8 cellular contexts compared by ENCODE assay signal in genomic region chr15:60392601-60392985, GRCh38. TPM values are rescaled to one million over a fixed set of nuclear protein-coding genes. Genes with fewer than 3 reads are reported as not detected.
DNase-seq lines count a peak whose midpoint lies in the region; ATAC-seq and TF ChIP-seq lines count a peak whose summit lies in the region.

No MANE protein-coding gene starts in this region.

- no peak for TF ChIP-seq EP300 in esophagus muscularis mucosa (IDR thresholded peaks at IDR 0.05)

- ATAC-seq in gastrocnemius medialis (no peak), HG03571 (IDR thresholded peaks at IDR 0.05; ENCODE audit: unreplicated experiment) (no peak), GM19395 (IDR thresholded peaks at IDR 0.05; ENCODE audit: unreplicated experiment) (no peak)

- H3K27me3 ChIP-seq in esophagus muscularis mucosa: no peaks in the 10 kb centered on the region
- no peaks in the 10 kb centered on the region for H3K27me3 ChIP-seq in gastrocnemius medialis

- H3K27ac ChIP-seq in esophagus muscularis mucosa (replicated peaks in 1 of 4): peak overlapping the region; percentile 92 to 96 (median 94)
- H3K27ac ChIP-seq in gastrocnemius medialis: peak overlapping the region; percentile 94 to 99 (median 98)

- WGBS in esophagus muscularis mucosa: 17% methylated on average over 3 of the region's 3 CpGs

- intact Hi-C loops in esophagus muscularis mucosa (cut with DNase I) (no loop called here), gastrocnemius medialis (cut with DNase I; ENCODE audit: low total_unique reads) (no loop called here)

- TF ChIP-seq POLR2A in esophagus muscularis mucosa (IDR thresholded peaks at IDR 0.05; ENCODE audit: low read depth) (no peak), gastrocnemius medialis (IDR thresholded peaks at IDR 0.05) (no peak)

- no peaks in the 10 kb centered on the region for H3K9me3 ChIP-seq in esophagus muscularis mucosa
- H3K9me3 ChIP-seq in gastrocnemius medialis: no peaks in the 10 kb centered on the region

- TF ChIP-seq CTCF in esophagus muscularis mucosa (IDR thresholded peaks at IDR 0.05) (no peak), gastrocnemius medialis (IDR thresholded peaks at IDR 0.05 in 4 of 5, conservative IDR thresholded peaks at IDR 0.05 in 1 of 5) (no peak)

- peaks cover 0 to 19% (median 2%) of the 10 kb centered on the region in 4 donors for H3K36me3 ChIP-seq in esophagus muscularis mucosa
- peaks cover 0 to 11% of the 10 kb centered on the region in 2 donors for H3K36me3 ChIP-seq in gastrocnemius medialis

- peak; percentile 52 for DNase-seq in NCI-H2196 (lab: John Stamatoyannopoulos, UW; ENCODE audit: unreplicated experiment)
- no peak for DNase-seq in NCI-H2196 treated with DMSO at 0.1 percent for 48 hours (lab: John Stamatoyannopoulos, UW; ENCODE audit: unreplicated experiment)
- DNase-seq in T-helper 22 cell (ENCODE audit: low read depth): peak; percentile 23
- no peak for DNase-seq in esophagus muscularis mucosa (ENCODE audit: extremely low spot score)
- no peak for DNase-seq in gastrocnemius medialis
- no peak for DNase-seq in NCI-H2171 (lab: John Stamatoyannopoulos, UW)

- in situ Hi-C loops in gastrocnemius medialis (cut with MboI; ENCODE audit: low sequenced_read_pairs in 4 of 4): no loop called here

- H3K4me3 ChIP-seq in esophagus muscularis mucosa (no peak overlapping the region), gastrocnemius medialis (peak overlapping the region in 2 of 4 donors; percentile 7 to 21)

- H3K4me1 ChIP-seq in esophagus muscularis mucosa (peaks cover 72 to 98% (median 87%) of the 10 kb centered on the region in 4 donors), gastrocnemius medialis (peaks cover 86 to 90% of the 10 kb centered on the region in 2 donors)

RNA-seq across cellular contexts. Expression of gene ANXA2, which starts 5.2 kb away (rescaled TPM):
- total RNA-seq in esophagus muscularis mucosa (100 to 1,000 TPM; 333 to 606 (median 406) TPM), gastrocnemius medialis (100 to 1,000 TPM; 266 to 386 (median 323) TPM)

Comparison
In these comparisons a context has a peak if more than half of its experiments do, and no peak if none do; other contexts are left out.
1. DNase-seq: peak in NCI-H2196 (single experiment) and T-helper 22 cell (single experiment); none in NCI-H2196 treated with DMSO at 0.1 percent for 48 hours (single experiment), esophagus muscularis mucosa (single experiment), gastrocnemius medialis (0 of 2) and NCI-H2171 (single experiment).